ENCODE assay signal across 9 cellular contexts in genomic region chr10:32004161-32004591, GRCh38. TPM values are rescaled to one million over a fixed set of nuclear protein-coding genes. Genes with fewer than 3 reads are reported as not detected.
A peak's percentile ranks its signal among the peaks of the same experiment; 100 is the strongest.
DNase-seq lines count a peak whose midpoint lies in the region; ATAC-seq, FAIRE-seq and TF ChIP-seq lines count a peak whose summit lies in the region.
"Had no signal": no experiment of that assay in that cellular context is flagged by ENCODE, and none has a peak within 500 bp of the region (broad histone marks: within the 10 kb centered on the region; RNA-seq: fewer than 3 reads in every experiment).

No MANE protein-coding gene starts in this region.

- no peaks in the 10 kb centered on the region for H3K9me3 Mint-ChIP-seq in H9
- H3K9me3 Mint-ChIP-seq in nephron progenitor cell: no peaks in the 10 kb centered on the region

- DNase-seq in H9 (peak; percentile 66), RPMI7951 (ENCODE audit: low read depth) (peak; percentile 20), left ventricle myocardium superior (peak; percentile 63), small intestine (peak; percentile 56), nephron progenitor cell (no peak), T1000 (lab: John Stamatoyannopoulos, UW) (no peak)
- DNase-seq: cortex of kidney, uterus had no signal

- 0 out of 2 replicates have a peak overlapping the region, but pooled peaks have one; percentile 38 for H3K14ac ChIP-seq in H9 (ENCODE audit: insufficient read depth, low read length)

- H3K27me3 Mint-ChIP-seq in H9 (ENCODE audit: low read depth) (no peaks in the 10 kb centered on the region), nephron progenitor cell (ENCODE audit: low read depth, poor library complexity) (no peaks in the 10 kb centered on the region)

- peak; percentile 84 for ATAC-seq in left ventricle myocardium superior
- ATAC-seq in HG03139 (IDR thresholded peaks at IDR 0.05; ENCODE audit: unreplicated experiment): no peak

- H4K5ac ChIP-seq in H9 (ENCODE audit: insufficient read length, low read depth, low read length): no peak overlapping the region

- H3K23me2 ChIP-seq in H9 (ENCODE audit: insufficient read length, low read depth, low read length, poor library complexity, severe bottlenecking): no peaks in the 10 kb centered on the region

- no peak overlapping the region for H2AK5ac ChIP-seq in H9 (ENCODE audit: insufficient read length, low read length)

- no peak overlapping the region for H3K23ac ChIP-seq in H9 (ENCODE audit: insufficient read length, low read depth, low read length)

- no peak overlapping the region for H2BK12ac ChIP-seq in H9 (ENCODE audit: insufficient read length, low read depth, low read length)

- peak overlapping the region; percentile 34 for H3K18ac ChIP-seq in H9 (ENCODE audit: insufficient read length, low read depth, low read length)

- H3K9ac ChIP-seq in H9 (ENCODE audit: extremely low read depth, insufficient read length, low read length): no peak overlapping the region

- no peak overlapping the region for H3K56ac ChIP-seq in H9 (ENCODE audit: insufficient read length, low read depth, low read length)

- H2BK15ac ChIP-seq in H9 (ENCODE audit: low read depth, low read length): no peak overlapping the region

- no peak overlapping the region for H3K4me2 ChIP-seq in H9 (ENCODE audit: insufficient read depth, insufficient read length, low read length)

- H3K4me1 ChIP-seq in H9 (ENCODE audit: insufficient read depth, low read length): peaks cover 5% of the 10 kb centered on the region; the same call in 1 of the 2 replicates
- H3K4me1 ChIP-seq in small intestine (ENCODE audit: control insufficient read depth in 2 of 2, insufficient read depth in 1 of 2, low read depth in 1 of 2, low read length in 1 of 2): peaks cover 0 to 4% of the 10 kb centered on the region in 2 donors
- H3K4me1 ChIP-seq: uterus had no signal

- H3K4me3 Mint-ChIP-seq in H9: no peak overlapping the region
- H3K4me3 Mint-ChIP-seq in nephron progenitor cell: no peak overlapping the region

- H3K79me2 ChIP-seq in H9 (ENCODE audit: insufficient read depth, low read length): no peaks in the 10 kb centered on the region

- H2AFZ ChIP-seq in H9 (ENCODE audit: low read length): no peak overlapping the region

- peak overlapping the region in 2 of 3 experiments; percentile 84 to 92; a peak in 5 of 7 replicates for H3K27ac Mint-ChIP-seq in H9
- H3K27ac Mint-ChIP-seq in nephron progenitor cell: no peak overlapping the region

- no CpG with 5 or more reads among the region's 3 CpGs for WGBS in H9 (ENCODE audit: extremely low coverage, insufficient read length, low lambda C conversion rate)
- 15 to 50% (median 17%) methylated on average over 3 of the region's 3 CpGs for WGBS in small intestine, 3 donors

- H2BK5ac ChIP-seq in H9 (ENCODE audit: insufficient read length, low read length): no peak overlapping the region

- H3K36me3 Mint-ChIP-seq in H9 (ENCODE audit: insufficient read depth in 1 of 3, low read depth in 3 of 3) (peaks cover 9 to 18% (median 10%) of the 10 kb centered on the region in 3 experiments), nephron progenitor cell (ENCODE audit: low read depth) (peaks cover 18% of the 10 kb centered on the region)

- no peak overlapping the region for H3K4me3 ChIP-seq in small intestine (ENCODE audit: low read depth in 1 of 2, low read length in 2 of 2)
- H3K4me3 ChIP-seq: uterus had no signal

- peak overlapping the region; percentile 21 for H3K27ac ChIP-seq in H9 (ENCODE audit: insufficient read length, low read depth, low read length)
- no peak overlapping the region for H3K27ac ChIP-seq in small intestine (ENCODE audit: low read depth in 1 of 2, low read length in 1 of 2)
- H3K27ac ChIP-seq: uterus had no signal

- H3K9me3 ChIP-seq in H9 (ENCODE audit: control insufficient read depth, low read depth, low read length) (no peaks in the 10 kb centered on the region), small intestine (ENCODE audit: control insufficient read depth, low read depth) (no peaks in the 10 kb centered on the region)
- H3K9me3 ChIP-seq: uterus had no signal

- no peak overlapping the region for H3K4ac ChIP-seq in H9 (ENCODE audit: low read depth, low read length)

- H4K20me1 ChIP-seq in H9 (ENCODE audit: control insufficient read depth, insufficient read depth, insufficient read length): no peaks in the 10 kb centered on the region

- H3K36me3 ChIP-seq in small intestine (ENCODE audit: control insufficient read depth in 2 of 2, insufficient read depth in 2 of 2, low read length in 2 of 2): no peaks in the 10 kb centered on the region
- H3K36me3 ChIP-seq: uterus had no signal

- no peak overlapping the region for H2BK120ac ChIP-seq in H9 (ENCODE audit: low read depth, low read length, poor library complexity, severe bottlenecking)

- no peak overlapping the region for H4K8ac ChIP-seq in H9 (replicated peaks; ENCODE audit: insufficient read length, low read depth, low read length)

- H3K79me1 ChIP-seq in H9 (ENCODE audit: insufficient read depth, low read depth, low read length, poor library complexity, severe bottlenecking): no peaks in the 10 kb centered on the region

- H2BK20ac ChIP-seq in H9 (ENCODE audit: low read depth, low read length, poor library complexity, severe bottlenecking): no peak overlapping the region

- no peak overlapping the region for H3T11ph ChIP-seq in H9 (ENCODE audit: low read length)

- no peak for FAIRE-seq in small intestine (lab: Jason Lieb, UNC)

- intact Hi-C loops in left ventricle myocardium superior (cut with micrococcal nuclease): no loop called here

- TF ChIP-seq CTCF in H9 (conservative IDR thresholded peaks at IDR 0.05) (no peak), nephron progenitor cell (IDR thresholded peaks at IDR 0.05) (no peak)

- H3K4me1 Mint-ChIP-seq in H9 (peaks cover 37 to 42% of the 10 kb centered on the region in 2 experiments), nephron progenitor cell (peaks cover 10% of the 10 kb centered on the region)

- H3K27me3 ChIP-seq in H9 (ENCODE audit: insufficient read depth, low read length): no peaks in the 10 kb centered on the region
- H3K27me3 ChIP-seq in small intestine (ENCODE audit: control insufficient read depth in 2 of 2, insufficient read depth in 2 of 2, low read length in 2 of 2): no peaks in the 10 kb centered on the region
- H3K27me3 ChIP-seq: uterus had no signal

- H4K91ac ChIP-seq in H9 (ENCODE audit: insufficient read length, low read depth, low read length): no peak overlapping the region

RNA-seq across cellular contexts. Expression of gene KIF5B, which starts 52.0 kb away (rescaled TPM):
- 67.9 and 70.5 TPM in 2 replicates for total RNA-seq in H9 (2021)
- 190 and 214 TPM in 2 replicates for total RNA-seq in RPMI7951 (2014; rRNA removed; shearing (Covaris generic))
- 139 TPM for total RNA-seq in left ventricle myocardium superior
- polyA plus RNA-seq in small intestine: 10 to 100 TPM; 49.4 to 66.4 (median 52.6) TPM

Comparison
In these comparisons a context has a peak if more than half of its experiments do, and no peak if none do; other contexts are left out.
1. DNase-seq: peak in H9 (single experiment), RPMI7951 (single experiment), left ventricle myocardium superior (single experiment) and small intestine (single experiment); none in nephron progenitor cell (single experiment) and T1000 (single experiment).